ENCODE assay signal across 8 cellular contexts in genomic region chr2:206275274-206276160, GRCh38. TPM values are rescaled to one million over a fixed set of nuclear protein-coding genes. Genes with fewer than 3 reads are reported as not detected.
A peak's percentile ranks its signal among the peaks of the same experiment; 100 is the strongest.
DNase-seq lines count a peak whose midpoint lies in the region; ATAC-seq and TF ChIP-seq lines count a peak whose summit lies in the region.

No MANE protein-coding gene starts in this region.

- peak overlapping the region; percentile 85 for H3K4me2 ChIP-seq in skeletal muscle satellite cell (ENCODE audit: low read length)

- peak; percentile 10 for DNase-seq in stimulated activated CD4-positive, alpha-beta T cell treated with anti-CD3 and anti-CD28 coated beads, Interleukin-15, amount 100 ng/mL, for 24 hours
- DNase-seq in stimulated activated CD4-positive, alpha-beta T cell treated with anti-CD3 and anti-CD28 coated beads, Interleukin-4, amount 100 ng/mL, for 1 hour = no peak
- DNase-seq in HFFc6 (peak; percentile 34), NCI-H146 treated with DMSO at 0.1 percent for 48 hours (lab: John Stamatoyannopoulos, UW; ENCODE audit: unreplicated experiment) (peak; percentile 46), ascending aorta (ENCODE audit: low spot score in 2 of 2) (no peak)

- peak overlapping the region; percentile 85 for H3K27ac Mint-ChIP-seq in HFFc6

- H3K9ac ChIP-seq in iPS-15b (ENCODE audit: low read depth, low read length) (no peak overlapping the region), skeletal muscle satellite cell (ENCODE audit: low read depth, low read length) (peak overlapping the region; percentile 83)

- H3K4me1 Mint-ChIP-seq in HFFc6 (ENCODE audit: low read depth) = peaks cover 22% of the 10 kb centered on the region

- peak overlapping the region; percentile 69 to 79 for H3K27ac ChIP-seq in ascending aorta

- H3K4me3 ChIP-seq in ascending aorta = peak overlapping the region; percentile 58 to 82
- H3K4me3 ChIP-seq in iPS-15b (ENCODE audit: low read depth, low read length) = peak overlapping the region; percentile 78
- peak overlapping the region; percentile 82 for H3K4me3 ChIP-seq in skeletal muscle satellite cell (ENCODE audit: low read length)

- no peak for ATAC-seq in GM18861 (IDR thresholded peaks at IDR 0.05; ENCODE audit: unreplicated experiment)

- intact Hi-C loops in ascending aorta (cut with DNase I) = loop anchor here (10.0 kb wide), 1 partner anchor 191 kb away; the partner anchor contains the start of gene INO80D

- H3K36me3 ChIP-seq in ascending aorta = no peaks in the 10 kb centered on the region
- H3K36me3 ChIP-seq in iPS-15b (ENCODE audit: control insufficient read depth, insufficient read depth, low read length) = no peaks in the 10 kb centered on the region
- no peaks in the 10 kb centered on the region for H3K36me3 ChIP-seq in skeletal muscle satellite cell (ENCODE audit: insufficient read depth, low read length)

- H3K36me3 Mint-ChIP-seq in HFFc6 (ENCODE audit: low read depth) = no peaks in the 10 kb centered on the region

- peaks cover 14% of the 10 kb centered on the region for H3K27me3 Mint-ChIP-seq in HFFc6 (ENCODE audit: insufficient read depth)

- no peaks in the 10 kb centered on the region for H3K9me3 Mint-ChIP-seq in HFFc6

- H3K27me3 ChIP-seq in ascending aorta (peaks cover 6% of the 10 kb centered on the region), iPS-15b (ENCODE audit: control insufficient read depth, insufficient read depth, low read length) (peaks cover 32% of the 10 kb centered on the region), skeletal muscle satellite cell (ENCODE audit: control insufficient read depth, insufficient read depth, low read length) (peaks cover 43% of the 10 kb centered on the region)

- peak overlapping the region; percentile 90 for H3K4me3 Mint-ChIP-seq in HFFc6

- H3K4me1 ChIP-seq in ascending aorta = peaks cover 0 to 5% of the 10 kb centered on the region in 2 donors
- H3K4me1 ChIP-seq in iPS-15b (ENCODE audit: control insufficient read depth, insufficient read depth, low read length) = peaks cover 7% of the 10 kb centered on the region
- H3K4me1 ChIP-seq in skeletal muscle satellite cell (ENCODE audit: control insufficient read depth, insufficient read depth, low read length) = no peaks in the 10 kb centered on the region

- TF ChIP-seq CTCF in HFFc6 (IDR thresholded peaks at IDR 0.05) (no peak), ascending aorta (IDR thresholded peaks at IDR 0.05) (no peak)

- H3K9me3 ChIP-seq in ascending aorta = no peaks in the 10 kb centered on the region
- H3K9me3 ChIP-seq in iPS-15b (ENCODE audit: control insufficient read depth, insufficient read depth, low read length) = no peaks in the 10 kb centered on the region
- H3K9me3 ChIP-seq in skeletal muscle satellite cell (replicated peaks; ENCODE audit: low read length) = no peaks in the 10 kb centered on the region

RNA-seq across cellular contexts. Expression of gene ZDBF2, which starts 1.1 kb away (rescaled TPM):
- 10 to 100 TPM; 11.4 to 15.4 (median 12.9) TPM for total RNA-seq in HFFc6 (2021; fragmentation: NEBNext Ultra II Directional; extraction: Animal tissue kit (Norgen Biotek cat#: 25700))
- total RNA-seq in ascending aorta = 5.0 TPM
- 7.9 and 8.4 TPM in 2 replicates for total RNA-seq in skeletal muscle satellite cell (2012; rRNA removed)

Comparison
In these comparisons a context has a peak if more than half of its experiments do, and no peak if none do; other contexts are left out.
1. DNase-seq: peak in stimulated activated CD4-positive, alpha-beta T cell treated with anti-CD3 and anti-CD28 coated beads, Interleukin-15, amount 100 ng/mL, for 24 hours (single experiment), HFFc6 (single experiment) and NCI-H146 treated with DMSO at 0.1 percent for 48 hours (single experiment); none in stimulated activated CD4-positive, alpha-beta T cell treated with anti-CD3 and anti-CD28 coated beads, Interleukin-4, amount 100 ng/mL, for 1 hour (single experiment) and ascending aorta (0 of 2).
2. Peak in every context shown above with its lines, with median percentiles within 50 percentile points of each other: H3K4me3 ChIP-seq.